ENCODE assay signal across 19 cellular contexts in the genomic region with DNA sequence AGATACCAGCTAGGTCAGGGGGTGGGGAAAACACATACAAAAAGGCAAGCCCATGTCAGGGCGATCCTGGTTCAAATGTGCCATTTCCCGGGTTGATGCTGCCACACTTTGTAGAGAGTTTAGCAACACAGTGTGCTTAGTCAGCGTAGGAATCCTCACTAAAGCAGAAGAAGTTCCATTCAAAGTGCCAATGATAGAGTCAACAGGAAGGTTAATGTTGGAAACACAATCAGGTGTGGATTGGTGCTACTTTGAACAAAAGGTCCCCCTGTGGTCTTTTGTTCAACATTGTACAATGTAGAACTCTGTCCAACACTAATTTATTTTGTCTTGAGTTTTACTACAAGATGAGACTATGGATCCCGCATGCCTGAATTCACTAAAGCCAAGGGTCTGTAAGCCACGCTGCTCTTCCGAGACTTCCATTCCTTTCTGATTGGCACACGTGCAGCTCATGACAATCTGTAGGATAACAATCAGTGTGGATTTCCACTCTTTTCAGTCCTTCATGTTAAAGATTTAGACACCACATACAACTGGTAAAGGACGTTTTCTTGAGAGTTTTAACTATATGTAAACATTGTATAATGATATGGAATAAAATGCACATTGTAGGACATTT. TPM values are rescaled to one million over a fixed set of nuclear protein-coding genes. Genes with fewer than 3 reads are reported as not detected.
DNase-seq lines count a peak whose midpoint lies in the region; ATAC-seq and TF ChIP-seq lines count a peak whose summit lies in the region.
"Had no signal": no experiment of that assay in that cellular context is flagged by ENCODE, and none has a peak within 500 bp of the region (broad histone marks: within the 10 kb centered on the region; RNA-seq: fewer than 3 reads in every experiment).

No MANE protein-coding gene starts in this region.

- TF ChIP-seq CTCF in PC-3 (conservative IDR thresholded peaks at IDR 0.05; ENCODE audit: low read depth, low read length) (no peak), neural progenitor cell (IDR thresholded peaks at IDR 0.05) (no peak), vagina (IDR thresholded peaks at IDR 0.05) (no peak)

- H3K4me3 ChIP-seq in PC-3 (ENCODE audit: low read length) (no peak overlapping the region), ectodermal cell (ENCODE audit: insufficient read depth, low read depth, low read length) (no peak overlapping the region), neural progenitor cell (no peak overlapping the region), vagina (no peak overlapping the region)

- H3K79me2 ChIP-seq in PC-3 (ENCODE audit: low read length) (no peaks in the 10 kb centered on the region), neural progenitor cell (ENCODE audit: low read depth) (no peaks in the 10 kb centered on the region)
- H3K79me2 ChIP-seq: parathyroid adenoma had no signal

- H3K36me3 ChIP-seq in PC-3 (ENCODE audit: low read depth, low read length), result peaks cover 14% of the 10 kb centered on the region
- H3K36me3 ChIP-seq in ectodermal cell (ENCODE audit: control insufficient read depth, insufficient read depth, low read length), result peaks cover 28% of the 10 kb centered on the region
- peaks cover 9% of the 10 kb centered on the region for H3K36me3 ChIP-seq in neural progenitor cell
- peaks cover 0 to 18% of the 10 kb centered on the region in 2 donors for H3K36me3 ChIP-seq in vagina

- no peaks in the 10 kb centered on the region for H3K27me3 ChIP-seq in PC-3 (ENCODE audit: low read length)
- no peaks in the 10 kb centered on the region for H3K27me3 ChIP-seq in ectodermal cell (ENCODE audit: control insufficient read depth, insufficient read depth, low read length, poor library complexity, severe bottlenecking)
- H3K27me3 ChIP-seq in neural progenitor cell, result no peaks in the 10 kb centered on the region
- H3K27me3 ChIP-seq in vagina, result no peaks in the 10 kb centered on the region

- H3K27ac ChIP-seq in PC-3 (ENCODE audit: low read length) (no peak overlapping the region), ectodermal cell (ENCODE audit: insufficient read depth, low read depth, low read length, poor library complexity, severe bottlenecking) (peak overlapping the region; percentile 20), neural progenitor cell (peak overlapping the region; percentile 55), vagina (no peak overlapping the region)
- H3K27ac ChIP-seq: parathyroid adenoma had no signal

- ATAC-seq in PC-3, result no peak
- ATAC-seq: activated CD4-positive, alpha-beta T cell treated with anti-CD3 and anti-CD28 coated beads for 36 hours; activated T-cell treated with anti-CD3 and anti-CD28 coated beads, Interleukin-2, amount 50 U/mL, for 4 hours; naive thymus-derived CD4-positive, alpha-beta T cell had no signal

- BruUV-seq in PC-3 (replicated peaks; lab: Mats Ljungman, UMichigan), result TSS peak; percentile 55

- H3K4me2 ChIP-seq in PC-3 (ENCODE audit: low read length), result no peak overlapping the region
- H3K4me2 ChIP-seq in neural progenitor cell, result no peak overlapping the region

- TF ChIP-seq POLR2A in vagina (IDR thresholded peaks at IDR 0.05), result no peak

- H3K36me3 Mint-ChIP-seq in neural progenitor cell, result peaks cover 30% of the 10 kb centered on the region

- H4K20me1 ChIP-seq in PC-3 (ENCODE audit: low read length) (no peaks in the 10 kb centered on the region), neural progenitor cell (ENCODE audit: low read depth) (peaks cover 5% of the 10 kb centered on the region)

- DNase-seq in EH (ENCODE audit: low read depth), result peak; percentile 24
- no peak for DNase-seq in PC-3
- no peak for DNase-seq in neural progenitor cell (ENCODE audit: low spot score)
- no peak for DNase-seq in hippocampal formation (lab: John Stamatoyannopoulos, UW)
- no peak for DNase-seq in activated T-cell treated with anti-CD3 and anti-CD28 coated beads, Interleukin-2, amount 50 U/mL, for 1 hour
- no peak for DNase-seq in vagina (ENCODE audit: extremely low spot score in 2 of 2)
- no peak for DNase-seq in DMS153 (lab: John Stamatoyannopoulos, UW)
- DNase-seq: activated CD4-positive, alpha-beta T cell treated with anti-CD3 and anti-CD28 coated beads for 36 hours; activated CD8-positive, alpha-beta memory T cell treated with anti-CD3 and anti-CD28 coated beads for 24 hours; activated naive CD4-positive, alpha-beta T cell treated with anti-CD3 and anti-CD28 coated beads for 36 hours; activated T-cell treated with anti-CD3 and anti-CD28 coated beads, Interleukin-2, amount 50 U/mL, for 4 hours; DMS 273 treated with DMSO at 0.1 percent for 48 hours; effector memory CD4-positive, alpha-beta T cell; naive thymus-derived CD4-positive, alpha-beta T cell; NCI-H1092; NCI-H2029 treated with DMSO at 0.1 percent for 48 hours had no signal

- 77 to 85% methylated on average over 8 of the region's 8 CpGs for whole genome bisulfite sequencing in ectodermal cell, 2 experiments

- CTCF ChIA-PET in PC-3 (lab: Charles Lee), result no interaction called here

- no peaks in the 10 kb centered on the region for H3K27me3 Mint-ChIP-seq in neural progenitor cell (ENCODE audit: insufficient read depth, low read depth)
- H3K27me3 Mint-ChIP-seq: activated CD4-positive, alpha-beta T cell treated with anti-CD3 and anti-CD28 coated beads for 36 hours; memory B cell had no signal

- H3K4me3 Mint-ChIP-seq in neural progenitor cell, result no peak overlapping the region
- H3K4me3 Mint-ChIP-seq: activated CD4-positive, alpha-beta T cell treated with anti-CD3 and anti-CD28 coated beads for 36 hours; activated naive CD4-positive, alpha-beta T cell treated with anti-CD3 and anti-CD28 coated beads for 36 hours; activated T-cell treated with anti-CD3 and anti-CD28 coated beads, Interleukin-2, amount 50 U/mL, for 4 hours; memory B cell; naive thymus-derived CD4-positive, alpha-beta T cell had no signal

- H3K27ac Mint-ChIP-seq in neural progenitor cell, result no peak overlapping the region
- H3K27ac Mint-ChIP-seq: activated CD4-positive, alpha-beta T cell treated with anti-CD3 and anti-CD28 coated beads for 36 hours; activated naive CD4-positive, alpha-beta T cell treated with anti-CD3 and anti-CD28 coated beads for 36 hours; memory B cell had no signal

- POLR2A ChIA-PET in PC-3 (lab: Charles Lee; ENCODE audit: unreplicated experiment), result no interaction called here

- peaks cover 10% of the 10 kb centered on the region for H3K4me1 Mint-ChIP-seq in neural progenitor cell
- H3K4me1 Mint-ChIP-seq: activated CD4-positive, alpha-beta T cell treated with anti-CD3 and anti-CD28 coated beads for 36 hours; memory B cell had no signal

- H3K9me3 ChIP-seq in PC-3 (ENCODE audit: low read length) (no peaks in the 10 kb centered on the region), ectodermal cell (ENCODE audit: control insufficient read depth, low read length) (no peaks in the 10 kb centered on the region), neural progenitor cell (ENCODE audit: low read depth) (no peaks in the 10 kb centered on the region), vagina (no peaks in the 10 kb centered on the region)

- H3F3A ChIP-seq in PC-3 (ENCODE audit: low read length, unreplicated experiment) (no peaks in the 10 kb centered on the region), neural progenitor cell (ENCODE audit: low read depth) (peaks cover 72% of the 10 kb centered on the region)

- intact Hi-C loops in PC-3 (cut with micrococcal nuclease) (no loop called here), vagina (cut with DNase I) (no loop called here)

- H2AFZ ChIP-seq in PC-3 (ENCODE audit: low read length) (no peak overlapping the region), neural progenitor cell (replicated peaks) (no peak overlapping the region)
- H2AFZ ChIP-seq: parathyroid adenoma had no signal

- no peaks in the 10 kb centered on the region for H3K9me3 Mint-ChIP-seq in neural progenitor cell
- H3K9me3 Mint-ChIP-seq: activated naive CD4-positive, alpha-beta T cell treated with anti-CD3 and anti-CD28 coated beads for 36 hours; activated T-cell treated with anti-CD3 and anti-CD28 coated beads, Interleukin-2, amount 50 U/mL, for 4 hours; memory B cell; naive thymus-derived CD4-positive, alpha-beta T cell had no signal

- no peaks in the 10 kb centered on the region for H3K9me2 ChIP-seq in PC-3 (replicated peaks; ENCODE audit: low read length)

- H3K9ac ChIP-seq in PC-3 (ENCODE audit: low read length), result no peak overlapping the region
- H3K9ac ChIP-seq in neural progenitor cell, result no peak overlapping the region
- H3K9ac ChIP-seq: parathyroid adenoma had no signal

- H3K4me1 ChIP-seq in PC-3 (ENCODE audit: insufficient read depth, low read length) (no peaks in the 10 kb centered on the region), ectodermal cell (ENCODE audit: control insufficient read depth, insufficient read depth, low read length) (peaks cover 9% of the 10 kb centered on the region), neural progenitor cell (peaks cover 21% of the 10 kb centered on the region), vagina (peaks cover 15% of the 10 kb centered on the region)
- H3K4me1 ChIP-seq: parathyroid adenoma had no signal

RNA-seq across cellular contexts. Expression of gene TPM1, which starts 28.9 kb away (rescaled TPM):
- total RNA-seq in PC-3 (2014; rRNA removed), result 127 and 156 TPM in 2 replicates
- 870 TPM for polyA plus RNA-seq in ectodermal cell (2013, experiment 1 of 4)
- polyA plus RNA-seq in ectodermal cell (2013, experiment 2 of 4), result 825 TPM
- 574 TPM for polyA plus RNA-seq in ectodermal cell (2013, experiment 3 of 4)
- 642 TPM for polyA plus RNA-seq in ectodermal cell (2013, experiment 4 of 4)
- total RNA-seq in neural progenitor cell (ENCODE audit: low replicate concordance), result 614 and 623 TPM in 2 replicates
- total RNA-seq in vagina, result 498 TPM

RNA-seq across cellular contexts. Expression of gene LACTB, which starts 50.3 kb away (rescaled TPM):
- 9.2 and 11.2 TPM in 2 replicates for total RNA-seq in PC-3 (2014; rRNA removed)
- 7.4 TPM for polyA plus RNA-seq in ectodermal cell (2013, experiment 1 of 4)
- polyA plus RNA-seq in ectodermal cell (2013, experiment 2 of 4), result 4.1 TPM
- 4.6 TPM for polyA plus RNA-seq in ectodermal cell (2013, experiment 3 of 4)
- 4.9 TPM for polyA plus RNA-seq in ectodermal cell (2013, experiment 4 of 4)
- total RNA-seq in neural progenitor cell (ENCODE audit: low replicate concordance), result 3.6 and 4.4 TPM in 2 replicates
- 23.3 TPM for total RNA-seq in vagina

Comparison
In these comparisons a context has a peak if more than half of its experiments do, and no peak if none do; other contexts are left out.
1. H3K27ac ChIP-seq: peak in ectodermal cell (single experiment) and neural progenitor cell (single experiment); none in PC-3 (single experiment) and vagina (single experiment).